In genomic region chr13:33369073-33369472, GRCh38 we compare ENCODE assay signal across 20 cellular contexts.
"Had no signal": no experiment of that assay in that cellular context is flagged by ENCODE, and none has a peak within 500 bp of the region (broad histone marks: within the 10 kb centered on the region; RNA-seq: fewer than 3 reads in every experiment).

No MANE protein-coding gene starts in this region.

- FAIRE-seq: bronchial epithelial cell had no signal

- H3K27me3 ChIP-seq: colonic mucosa, esophagus squamous epithelium, gastrocnemius medialis, upper lobe of right lung had no signal

- H3K9me3 ChIP-seq: colonic mucosa, esophagus squamous epithelium, gastrocnemius medialis, prostate gland, upper lobe of right lung had no signal

- H3K36me3 ChIP-seq: colonic mucosa, esophagus squamous epithelium, gastrocnemius medialis, prostate gland, upper lobe of right lung had no signal

- DNase-seq: activated CD4-positive, alpha-beta T cell treated with anti-CD3 and anti-CD28 coated beads, Interleukin-2, amount 50 U/mL, for 4 hours; activated CD8-positive, alpha-beta memory T cell treated with anti-CD3 and anti-CD28 coated beads for 24 hours; activated CD8-positive, alpha-beta memory T cell treated with anti-CD3 and anti-CD28 coated beads, Interleukin-2, amount 50 U/mL, for 48 hours; activated naive CD4-positive, alpha-beta T cell; activated T-cell treated with anti-CD3 and anti-CD28 coated beads, Interleukin-2, amount 50 U/mL, for 4 hours; colonic mucosa; endodermal cell; esophagus squamous epithelium; gastrocnemius medialis; head of caudate nucleus; hypothalamus; midbrain; natural killer cell; stimulated activated CD4-positive, alpha-beta T cell treated with anti-CD3 and anti-CD28 coated beads, Interleukin-4, amount 100 ng/mL, for 24 hours; stimulated activated naive CD4-positive, alpha-beta T cell treated with Interleukin-2 at 50 U/mL for 16 hours; T-helper 9 cell; upper lobe of right lung had no signal

- H3K27ac ChIP-seq: colonic mucosa, esophagus squamous epithelium, gastrocnemius medialis, prostate gland, upper lobe of right lung had no signal

- H3K4me3 ChIP-seq: colonic mucosa, esophagus squamous epithelium, gastrocnemius medialis, prostate gland, upper lobe of right lung had no signal

- ATAC-seq: activated T-cell treated with anti-CD3 and anti-CD28 coated beads, Interleukin-2, amount 50 U/mL, for 4 hours; gastrocnemius medialis; natural killer cell; upper lobe of right lung; WTC11 had no signal

- H3K4me1 ChIP-seq: colonic mucosa, esophagus squamous epithelium, prostate gland had no signal
